Comparison of ENCODE assay signal across 1 cellular context in genomic region chr1:55195523-55196233, GRCh38.
TF ChIP-seq lines count a peak whose summit lies in the region.

No MANE protein-coding gene starts in this region.

TF ChIP-seq in WTC11, 78 proteins besides CTCF, POLR2A, EP300 and RAD21 (continued from another document):
- TF ChIP-seq ZNF532 (CRISPR knock-in tag; IDR thresholded peaks at IDR 0.05; ENCODE audit: borderline replicate concordance) (no peak), STAT6 (CRISPR knock-in tag; conservative IDR thresholded peaks at IDR 0.05; ENCODE audit: low read depth) (no peak), JUN (CRISPR knock-in tag; IDR thresholded peaks at IDR 0.05) (no peak), PRRX2 (CRISPR knock-in tag; IDR thresholded peaks at IDR 0.05) (no peak)
